Comparison of ENCODE assay signal across 8 cellular contexts in genomic region chr17:82241183-82241925, GRCh38. TPM values are rescaled to one million over a fixed set of nuclear protein-coding genes. Genes with fewer than 3 reads are reported as not detected.
A peak's percentile ranks its signal among the peaks of the same experiment; 100 is the strongest.
DNase-seq lines count a peak whose midpoint lies in the region; ATAC-seq lines count a peak whose summit lies in the region.

No MANE protein-coding gene starts in this region.

- DNase-seq in AML-193 (lab: John Stamatoyannopoulos, UW): peak; percentile 37 to 41
- peak; percentile 92 for DNase-seq in MG63
- DNase-seq in activated naive CD4-positive, alpha-beta T cell treated with anti-CD3 and anti-CD28 coated beads, Interleukin-2, amount 10 ng/mL, durations not matched to agents 7 days and 5 days: peak; percentile 30
- DNase-seq in Right ventricle myocardium inferior (ENCODE audit: missing footprints): peak; percentile 92
- DNase-seq in putamen (ENCODE audit: low spot score): peak; percentile 56
- no peak for DNase-seq in HuH-7.5 (ENCODE audit: low spot score)

- H3K9me3 ChIP-seq in MG63: no peaks in the 10 kb centered on the region

- peaks cover 42% of the 10 kb centered on the region for H3K36me3 Mint-ChIP-seq in activated naive CD4-positive, alpha-beta T cell treated with anti-CD3 and anti-CD28 coated beads, Interleukin-2, amount 10 ng/mL, durations not matched to agents 7 days and 5 days

- H3K27ac Mint-ChIP-seq in activated naive CD4-positive, alpha-beta T cell treated with anti-CD3 and anti-CD28 coated beads, Interleukin-2, amount 10 ng/mL, durations not matched to agents 7 days and 5 days: peak overlapping the region; percentile 83

- H3K36me3 ChIP-seq in MG63: peaks cover 94% of the 10 kb centered on the region

- H3K27me3 Mint-ChIP-seq in activated naive CD4-positive, alpha-beta T cell treated with anti-CD3 and anti-CD28 coated beads, Interleukin-2, amount 10 ng/mL, durations not matched to agents 7 days and 5 days: no peaks in the 10 kb centered on the region

- H3K4me3 Mint-ChIP-seq in activated naive CD4-positive, alpha-beta T cell treated with anti-CD3 and anti-CD28 coated beads, Interleukin-2, amount 10 ng/mL, durations not matched to agents 7 days and 5 days: no peak overlapping the region

- ATAC-seq in Right ventricle myocardium inferior: peak; percentile 40
- ATAC-seq in HG02588 (IDR thresholded peaks at IDR 0.05; ENCODE audit: unreplicated experiment): no peak
- no peak for ATAC-seq in HG02798 (IDR thresholded peaks at IDR 0.05; ENCODE audit: poor library complexity, unreplicated experiment)

- peaks cover 54% of the 10 kb centered on the region for H3K4me1 Mint-ChIP-seq in activated naive CD4-positive, alpha-beta T cell treated with anti-CD3 and anti-CD28 coated beads, Interleukin-2, amount 10 ng/mL, durations not matched to agents 7 days and 5 days

- no peaks in the 10 kb centered on the region for H3K27me3 ChIP-seq in MG63

- CTCF ChIA-PET in activated naive CD4-positive, alpha-beta T cell treated with anti-CD3 and anti-CD28 coated beads, Interleukin-2, amount 10 ng/mL, durations not matched to agents 7 days and 5 days (lab: Charles Lee): interaction anchor here (0.7 to 0.9 kb wide), 2 partner anchors 108 to 211 kb away, joined by 3 read pairs; no protein-coding TSS in a partner anchor

- no peaks in the 10 kb centered on the region for H3K9me3 Mint-ChIP-seq in activated naive CD4-positive, alpha-beta T cell treated with anti-CD3 and anti-CD28 coated beads, Interleukin-2, amount 10 ng/mL, durations not matched to agents 7 days and 5 days

- intact Hi-C loops in Right ventricle myocardium inferior (cut with DNase I): no loop called here

- H3K4me3 ChIP-seq in MG63: no peak overlapping the region

RNA-seq across cellular contexts. Expression of gene SLC16A3, which starts 12.5 kb away (rescaled TPM):
- total RNA-seq in MG63 (2014; rRNA removed; shearing (Covaris generic); ENCODE audit: low replicate concordance): 529 and 652 TPM in 2 replicates
- 10.4 TPM for total RNA-seq in Right ventricle myocardium inferior

RNA-seq across cellular contexts. Expression of gene CCDC57, which starts 28.7 kb away (rescaled TPM):
- total RNA-seq in MG63 (2014; rRNA removed; shearing (Covaris generic); ENCODE audit: low replicate concordance): 6.9 and 8.2 TPM in 2 replicates
- 7.9 TPM for total RNA-seq in Right ventricle myocardium inferior

RNA-seq across cellular contexts. Expression of gene CSNK1D, which starts 32.1 kb away (rescaled TPM):
- 60.2 and 104 TPM in 2 replicates for total RNA-seq in MG63 (2014; rRNA removed; shearing (Covaris generic); ENCODE audit: low replicate concordance)
- 62.6 TPM for total RNA-seq in Right ventricle myocardium inferior

Comparison
In these comparisons a context has a peak if more than half of its experiments do, and no peak if none do; other contexts are left out.
1. RNA of gene SLC16A3, which starts 12.5 kb away (total RNA-seq): 529 to 652 TPM in MG63; 10.4 TPM in Right ventricle myocardium inferior (single experiment); every median in the first group is over 10 times any median in the second.